ENCODE assay signal across 13 cellular contexts in genomic region chr10:102715880-102716279, GRCh38. TPM values are rescaled to one million over a fixed set of nuclear protein-coding genes. Genes with fewer than 3 reads are reported as not detected.
DNase-seq lines count a peak whose midpoint lies in the region; ATAC-seq and TF ChIP-seq lines count a peak whose summit lies in the region.
"Had no signal": no experiment of that assay in that cellular context is flagged by ENCODE, and none has a peak within 500 bp of the region (broad histone marks: within the 10 kb centered on the region; RNA-seq: fewer than 3 reads in every experiment).

No MANE protein-coding gene starts in this region.

- TF ChIP-seq CTCF in HEK293 (tag by site-specific recombination; IDR thresholded peaks at IDR 0.05) (no peak), heart right ventricle (IDR thresholded peaks at IDR 0.05) (no peak), GM13976 (IDR thresholded peaks at IDR 0.05; ENCODE audit: borderline replicate concordance, control extremely low read depth, extremely low read depth, insufficient read depth, missing control alignments) (no peak)
- no peak for TF ChIP-seq CTCF in activated CD8-positive, alpha-beta T cell treated with anti-CD3 and anti-CD28 coated beads for 36 hours (IDR thresholded peaks at IDR 0.05)

- no peaks in the 10 kb centered on the region for H3K27me3 ChIP-seq in CD4-positive, CD25-positive, alpha-beta regulatory T cell (ENCODE audit: control insufficient read depth, insufficient read depth, low read length)
- no peaks in the 10 kb centered on the region for H3K27me3 ChIP-seq in heart right ventricle
- H3K27me3 ChIP-seq: foreskin keratinocyte had no signal

- H3K27ac Mint-ChIP-seq in CD4-positive, CD25-positive, alpha-beta regulatory T cell: no peak overlapping the region
- peak overlapping the region; percentile 39 for H3K27ac Mint-ChIP-seq in activated CD8-positive, alpha-beta T cell treated with anti-CD3 and anti-CD28 coated beads for 36 hours
- H3K27ac Mint-ChIP-seq in naive B cell: peak overlapping the region in 1 of 6 donors; percentile 69

- WGBS in heart right ventricle, 2 donors: 89% methylated on average over 1 of the region's 1 CpG

- H3K36me3 ChIP-seq in CD4-positive, CD25-positive, alpha-beta regulatory T cell (ENCODE audit: control insufficient read depth, insufficient read depth, low read length): peaks cover 4% of the 10 kb centered on the region
- H3K36me3 ChIP-seq in HEK293 (ENCODE audit: control insufficient read depth in 2 of 2, insufficient read depth in 1 of 2, low read length in 2 of 2) (peaks cover 0 to 3% of the 10 kb centered on the region in 2 experiments; a peak in 2 of 3 replicates), heart right ventricle (no peaks in the 10 kb centered on the region)

- H3K9me3 Mint-ChIP-seq in CD4-positive, CD25-positive, alpha-beta regulatory T cell: no peaks in the 10 kb centered on the region
- no peaks in the 10 kb centered on the region for H3K9me3 Mint-ChIP-seq in activated CD8-positive, alpha-beta T cell treated with anti-CD3 and anti-CD28 coated beads for 36 hours
- H3K9me3 Mint-ChIP-seq in naive B cell: no peaks in the 10 kb centered on the region

- no peaks in the 10 kb centered on the region for H3K9me3 ChIP-seq in CD4-positive, CD25-positive, alpha-beta regulatory T cell (ENCODE audit: control insufficient read depth in 2 of 2, low read length in 2 of 2)
- no peaks in the 10 kb centered on the region for H3K9me3 ChIP-seq in HEK293 (ENCODE audit: control insufficient read depth, insufficient read depth, low read depth, low read length)
- no peaks in the 10 kb centered on the region for H3K9me3 ChIP-seq in heart right ventricle

- intact Hi-C loops in activated CD8-positive, alpha-beta T cell treated with anti-CD3 and anti-CD28 coated beads for 36 hours (cut with micrococcal nuclease): no loop called here
- intact Hi-C loops in heart right ventricle (cut with DNase I): loop anchor here in 4 of 10 donors (10.0 kb wide), 3 partner anchors 71 to 529 kb away; partner anchors contain the start of genes ACTR1A (in 2 of the 4), SUFU (in 2 of the 4), RPEL1 (in 1 of the 4) and TRIM8 (in 1 of the 4)

- in situ Hi-C loops in GM13976 (cut with MboI; ENCODE audit: low sequenced_read_pairs, unreplicated experiment): no loop called here

- no peaks in the 10 kb centered on the region for H3K27me3 Mint-ChIP-seq in CD4-positive, CD25-positive, alpha-beta regulatory T cell
- H3K27me3 Mint-ChIP-seq in activated CD8-positive, alpha-beta T cell treated with anti-CD3 and anti-CD28 coated beads for 36 hours: no peaks in the 10 kb centered on the region
- no peaks in the 10 kb centered on the region for H3K27me3 Mint-ChIP-seq in naive B cell

- H3K36me3 Mint-ChIP-seq in CD4-positive, CD25-positive, alpha-beta regulatory T cell: peaks cover 16% of the 10 kb centered on the region
- peaks cover 26% of the 10 kb centered on the region for H3K36me3 Mint-ChIP-seq in activated CD8-positive, alpha-beta T cell treated with anti-CD3 and anti-CD28 coated beads for 36 hours (ENCODE audit: low read depth)
- H3K36me3 Mint-ChIP-seq in naive B cell: peaks cover 0 to 4% of the 10 kb centered on the region in 2 donors

- no peak for ATAC-seq in CD4-positive, CD25-positive, alpha-beta regulatory T cell (ENCODE audit: low read depth in 2 of 2)
- no peak for ATAC-seq in activated CD8-positive, alpha-beta T cell treated with anti-CD3 and anti-CD28 coated beads for 36 hours
- ATAC-seq in naive B cell (ENCODE audit: low read depth in 2 of 2): no peak
- ATAC-seq in heart right ventricle: no peak
- ATAC-seq: foreskin keratinocyte, right cardiac atrium had no signal

- POLR2A ChIA-PET in HEK293 (lab: Yijun Ruan, JAX): interaction anchor here (0.8 to 1.7 kb wide), 2 partner anchors 14 to 31 kb away, joined by 5 to 11 read pairs; no protein-coding TSS in a partner anchor
- POLR2A ChIA-PET in activated CD8-positive, alpha-beta T cell treated with anti-CD3 and anti-CD28 coated beads for 36 hours (lab: Charles Lee): interaction anchor here (1.1 to 3.4 kb wide), 3 partner anchors 9 to 28 kb away, joined by 4 to 27 read pairs (median 4); partner anchors contain the start of gene WBP1L

- no peak overlapping the region for H3K27ac ChIP-seq in CD4-positive, CD25-positive, alpha-beta regulatory T cell (ENCODE audit: insufficient read depth, low read length, poor library complexity, severe bottlenecking)
- H3K27ac ChIP-seq in HEK293 (ENCODE audit: extremely low read depth, low read depth, low read length) (no peak overlapping the region), heart right ventricle (no peak overlapping the region)
- H3K27ac ChIP-seq: foreskin keratinocyte had no signal

- peak overlapping the region; percentile 89 to 97 (median 96) for H3K4me3 Mint-ChIP-seq in CD4-positive, CD25-positive, alpha-beta regulatory T cell
- peak overlapping the region; percentile 82 for H3K4me3 Mint-ChIP-seq in activated CD8-positive, alpha-beta T cell treated with anti-CD3 and anti-CD28 coated beads for 36 hours
- peak overlapping the region in 6 of 8 donors; percentile 51 to 96 (median 80) for H3K4me3 Mint-ChIP-seq in naive B cell

- no peak for DNase-seq in CD4-positive, CD25-positive, alpha-beta regulatory T cell
- no peak for DNase-seq in activated CD8-positive, alpha-beta T cell treated with anti-CD3 and anti-CD28 coated beads for 36 hours
- DNase-seq in naive B cell: no peak
- DNase-seq in NCI-H1092 treated with DMSO at 0.1 percent for 48 hours (lab: John Stamatoyannopoulos, UW): no peak
- no peak for DNase-seq in islet precursor cell
- no peak for DNase-seq in heart right ventricle
- no peak for DNase-seq in GM13976 (ENCODE audit: low spot score)
- DNase-seq: activated gamma-delta T cell, dermis blood vessel endothelial cell, foreskin keratinocyte, NCI-H1092, right cardiac atrium had no signal

- CTCF ChIA-PET in HEK293 (lab: Yijun Ruan, JAX): interaction anchor here (0.6 to 6.7 kb wide), 4 partner anchors 10 to 38 kb away, joined by 3 to 57 read pairs (median 5); no protein-coding TSS in a partner anchor
- CTCF ChIA-PET in activated CD8-positive, alpha-beta T cell treated with anti-CD3 and anti-CD28 coated beads for 36 hours (lab: Charles Lee): interaction anchor here (1.4 kb wide), 1 partner anchor 8 kb away, joined by 3 read pairs; no protein-coding TSS in a partner anchor

- H3K4me1 ChIP-seq in CD4-positive, CD25-positive, alpha-beta regulatory T cell (ENCODE audit: control insufficient read depth, insufficient read depth, low read length, poor library complexity, severe bottlenecking): peaks cover 20% of the 10 kb centered on the region
- peaks cover 17% of the 10 kb centered on the region for H3K4me1 ChIP-seq in HEK293 (ENCODE audit: control insufficient read depth, insufficient read depth, low read length)
- H3K4me1 ChIP-seq in heart right ventricle: peaks cover 7 to 47% (median 28%) of the 10 kb centered on the region in 9 donors
- H3K4me1 ChIP-seq: foreskin keratinocyte had no signal

- no peak overlapping the region for H3K4me3 ChIP-seq in CD4-positive, CD25-positive, alpha-beta regulatory T cell (ENCODE audit: low read depth, low read length)
- H3K4me3 ChIP-seq in HEK293 (ENCODE audit: low read depth, low read length): no peak overlapping the region
- H3K4me3 ChIP-seq in heart right ventricle: no peak overlapping the region

- peaks cover 19 to 60% (median 30%) of the 10 kb centered on the region in 4 donors for H3K4me1 Mint-ChIP-seq in CD4-positive, CD25-positive, alpha-beta regulatory T cell
- peaks cover 56% of the 10 kb centered on the region for H3K4me1 Mint-ChIP-seq in activated CD8-positive, alpha-beta T cell treated with anti-CD3 and anti-CD28 coated beads for 36 hours (ENCODE audit: low read depth)
- peaks cover 23 to 38% (median 36%) of the 10 kb centered on the region in 3 donors for H3K4me1 Mint-ChIP-seq in naive B cell

TF ChIP-seq in HEK293, 187 proteins besides CTCF, POLR2A, EP300 and RAD21:
- TF ChIP-seq ZNF707 (tag by site-specific recombination; IDR thresholded peaks at IDR 0.05): no peak
- TF ChIP-seq FEZF1 (tag by site-specific recombination; IDR thresholded peaks at IDR 0.05): peak; percentile 86
- no peak for TF ChIP-seq ZBTB8A (tag by site-specific recombination; IDR thresholded peaks at IDR 0.05)
- no peak for TF ChIP-seq ZNF311 (tag by site-specific recombination; IDR thresholded peaks at IDR 0.05; ENCODE audit: borderline replicate concordance)

RNA-seq across cellular contexts. Expression of gene SFXN2, which starts 1.4 kb away (rescaled TPM):
- total RNA-seq in CD4-positive, CD25-positive, alpha-beta regulatory T cell: 9.9 TPM
- 10 to 100 TPM in 2 of 4 donors, 1 to 10 TPM in 2; 4.9 to 11.5 (median 8.9) TPM for polyA plus RNA-seq in CD4-positive, CD25-positive, alpha-beta regulatory T cell
- total RNA-seq in activated CD8-positive, alpha-beta T cell treated with anti-CD3 and anti-CD28 coated beads for 36 hours: 10 to 100 TPM; 12.8 to 16.3 TPM
- polyA plus RNA-seq in naive B cell (ENCODE audit: low read depth in 6 of 6) (10 to 100 TPM in 2 of 6 donors, 1 to 10 TPM in 4; 2.6 to 14.1 (median 8.3) TPM), heart right ventricle (1 to 10 TPM; 2.5 to 4.3 TPM)
- 1 to 10 TPM in 9 of 10 donors, under 1 TPM in 1; 0.89 to 4.5 (median 2.3) TPM for total RNA-seq in heart right ventricle

RNA-seq across cellular contexts. Expression of gene ARL3, which starts 1.7 kb away (rescaled TPM):
- 2.0 TPM for total RNA-seq in CD4-positive, CD25-positive, alpha-beta regulatory T cell
- 1 to 10 TPM; 2.3 to 3.3 (median 3.0) TPM for polyA plus RNA-seq in CD4-positive, CD25-positive, alpha-beta regulatory T cell
- 1 to 10 TPM; 5.3 to 6.2 TPM for total RNA-seq in activated CD8-positive, alpha-beta T cell treated with anti-CD3 and anti-CD28 coated beads for 36 hours
- polyA plus RNA-seq in naive B cell (ENCODE audit: low read depth in 6 of 6): 1 to 10 TPM in 5 of 6 donors, under 1 TPM in 1; 0.52 to 1.9 (median 1.6) TPM
- total RNA-seq in heart right ventricle: 10 to 100 TPM; 10.9 to 17.8 (median 13.6) TPM
- polyA plus RNA-seq in heart right ventricle: 10 to 100 TPM in 1 of 2 donors, 1 to 10 TPM in 1; 5.0 to 15.8 TPM

RNA-seq across cellular contexts. Expression of gene WBP1L, which starts 27.9 kb away (rescaled TPM):
- total RNA-seq in CD4-positive, CD25-positive, alpha-beta regulatory T cell: 27.7 TPM
- polyA plus RNA-seq in CD4-positive, CD25-positive, alpha-beta regulatory T cell: 10 to 100 TPM; 26.9 to 38.5 (median 28.3) TPM
- total RNA-seq in activated CD8-positive, alpha-beta T cell treated with anti-CD3 and anti-CD28 coated beads for 36 hours: 10 to 100 TPM; 11.4 to 12.7 TPM
- 10 to 100 TPM; 26.0 to 34.2 (median 29.7) TPM for polyA plus RNA-seq in naive B cell (ENCODE audit: low read depth in 6 of 6)
- 10 to 100 TPM; 17.3 to 33.3 (median 21.0) TPM for total RNA-seq in heart right ventricle
- 10 to 100 TPM; 14.3 to 17.5 TPM for polyA plus RNA-seq in heart right ventricle
